In genomic region chr16:56102159-56102798, GRCh38 we compare ENCODE assay signal across 9 cellular contexts.
A peak's percentile ranks its signal among the peaks of the same experiment; 100 is the strongest.
DNase-seq lines count a peak whose midpoint lies in the region; ATAC-seq and TF ChIP-seq lines count a peak whose summit lies in the region.
"Had no signal": no experiment of that assay in that cellular context is flagged by ENCODE, and none has a peak within 500 bp of the region (broad histone marks: within the 10 kb centered on the region; RNA-seq: fewer than 3 reads in every experiment).

No MANE protein-coding gene starts in this region.

- TF ChIP-seq POLR2A in erythroblast (IDR thresholded peaks at IDR 0.05; ENCODE audit: low read length), result no peak

- intact Hi-C loops in left ventricle myocardium superior (cut with micrococcal nuclease), result no loop called here
- intact Hi-C loops in psoas muscle (cut with DNase I), result no loop called here

- no peak for TF ChIP-seq CTCF in psoas muscle (IDR thresholded peaks at IDR 0.05)
- no peak for TF ChIP-seq CTCF in GM10248 (IDR thresholded peaks at IDR 0.05; ENCODE audit: control extremely low read depth, extremely low read depth, low read depth, missing control alignments)

- H3K27me3 ChIP-seq in psoas muscle (ENCODE audit: insufficient read depth in 3 of 3, low read length in 2 of 3), result peaks cover 0 to 3% (median 0%) of the 10 kb centered on the region in 3 donors

- POLR2A ChIA-PET in GM10248 (lab: Yijun Ruan, JAX), result no interaction called here

- no peaks in the 10 kb centered on the region for H3K9me3 ChIP-seq in psoas muscle

- WGBS in psoas muscle, 3 donors, result 10 to 14% (median 14%) methylated on average over 16 of the region's 16 CpGs

- peak overlapping the region; percentile 32 for H3K4me3 ChIP-seq in psoas muscle

- CTCF ChIA-PET in GM10248 (lab: Yijun Ruan, JAX), result no interaction called here

- no peaks in the 10 kb centered on the region for H3K4me1 ChIP-seq in psoas muscle

- H3K36me3 ChIP-seq in psoas muscle (ENCODE audit: insufficient read depth in 1 of 2, low read depth in 1 of 2), result no peaks in the 10 kb centered on the region

- ATAC-seq in left ventricle myocardium superior, result peak; percentile 96
- ATAC-seq in psoas muscle, result peak in 1 of 4 donors; percentile 49

- peak; percentile 22 for DNase-seq in EL
- peak; percentile 96 for DNase-seq in NCI-H82 treated with DMSO at 0.1 percent for 48 hours (lab: John Stamatoyannopoulos, UW; ENCODE audit: unreplicated experiment)
- peak; percentile 76 for DNase-seq in left ventricle myocardium superior
- DNase-seq in psoas muscle, result peak; percentile 38 to 59
- DNase-seq in effector CD8-positive, alpha-beta T cell (lab: John Stamatoyannopoulos, UW), result no peak
- no peak for DNase-seq in T-helper 9 cell
- DNase-seq in erythroblast (lab: John Stamatoyannopoulos, UW), result no peak
- no peak for DNase-seq in GM10248 (ENCODE audit: extremely low spot score)
- DNase-seq: activated CD4-positive, alpha-beta T cell treated with anti-CD3 and anti-CD28 coated beads, Interleukin-2, amount 10 ng/mL, durations not matched to agents 24 days and 14 days had no signal

- H3K27ac ChIP-seq in psoas muscle, result no peak overlapping the region

Comparison
In these comparisons a context has a peak if more than half of its experiments do, and no peak if none do; other contexts are left out.
1. DNase-seq: peak in EL (single experiment), NCI-H82 treated with DMSO at 0.1 percent for 48 hours (single experiment), left ventricle myocardium superior (single experiment) and psoas muscle (2 of 2); none in effector CD8-positive, alpha-beta T cell (single experiment), T-helper 9 cell (single experiment), erythroblast (0 of 2) and GM10248 (single experiment).